Comparison of ENCODE assay signal across 8 cellular contexts in the genomic region with DNA sequence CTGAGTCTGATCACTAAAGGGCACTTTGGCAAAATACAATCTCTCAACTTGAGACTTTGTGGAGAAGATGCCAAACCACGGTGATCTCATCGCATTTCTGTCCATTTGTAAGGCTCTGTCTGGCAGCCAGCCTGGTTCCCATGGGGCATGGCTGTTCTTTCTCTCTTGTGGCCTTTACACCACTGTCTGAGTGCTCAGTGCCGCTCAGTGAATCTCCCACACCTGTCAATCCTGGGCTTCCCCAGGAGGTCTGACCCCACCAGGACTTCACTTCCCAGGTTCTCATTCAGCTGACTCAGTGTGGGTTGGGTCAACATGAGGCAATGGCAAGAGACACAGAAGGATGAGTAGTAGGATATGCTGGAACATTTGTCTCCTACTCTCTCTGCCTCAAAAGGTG.
DNase-seq lines count a peak whose midpoint lies in the region; ATAC-seq and TF ChIP-seq lines count a peak whose summit lies in the region.

No MANE protein-coding gene starts in this region.

- TF ChIP-seq CTCF in Peyer's patch (IDR thresholded peaks at IDR 0.05): no peak

- H3K36me3 Mint-ChIP-seq in activated naive CD8-positive, alpha-beta T cell treated with anti-CD3 and anti-CD28 coated beads for 36 hours: no peaks in the 10 kb centered on the region

- no peaks in the 10 kb centered on the region for H3K9me3 Mint-ChIP-seq in activated naive CD8-positive, alpha-beta T cell treated with anti-CD3 and anti-CD28 coated beads for 36 hours

- no peak overlapping the region for H3K27ac ChIP-seq in Peyer's patch

- no peaks in the 10 kb centered on the region for H3K36me3 ChIP-seq in Peyer's patch

- H3K27ac Mint-ChIP-seq in activated naive CD8-positive, alpha-beta T cell treated with anti-CD3 and anti-CD28 coated beads for 36 hours: no peak overlapping the region

- H3K9me3 ChIP-seq in Peyer's patch: no peaks in the 10 kb centered on the region

- ATAC-seq in left ventricle myocardium superior (no peak), GM18868 (IDR thresholded peaks at IDR 0.05; ENCODE audit: unreplicated experiment) (no peak)

- no peak for TF ChIP-seq POLR2A in Peyer's patch (IDR thresholded peaks at IDR 0.05)

- intact Hi-C loops in left ventricle myocardium superior (cut with micrococcal nuclease): no loop called here

- no peaks in the 10 kb centered on the region for H3K27me3 Mint-ChIP-seq in activated naive CD8-positive, alpha-beta T cell treated with anti-CD3 and anti-CD28 coated beads for 36 hours

- peaks cover 18% of the 10 kb centered on the region for H3K4me1 Mint-ChIP-seq in activated naive CD8-positive, alpha-beta T cell treated with anti-CD3 and anti-CD28 coated beads for 36 hours

- H3K4me1 ChIP-seq in Peyer's patch: no peaks in the 10 kb centered on the region

- H3K4me3 Mint-ChIP-seq in activated naive CD8-positive, alpha-beta T cell treated with anti-CD3 and anti-CD28 coated beads for 36 hours: no peak overlapping the region

- H3K27me3 ChIP-seq in Peyer's patch: no peaks in the 10 kb centered on the region

- no peak overlapping the region for H3K4me3 ChIP-seq in Peyer's patch

- peak; percentile 79 for DNase-seq in A172 (ENCODE audit: low spot score)
- peak; percentile 87 for DNase-seq in GM04504 (ENCODE audit: low read depth)
- DNase-seq in activated naive CD8-positive, alpha-beta T cell treated with anti-CD3 and anti-CD28 coated beads for 36 hours: peak; percentile 8
- peak; percentile 34 for DNase-seq in left ventricle myocardium superior
- DNase-seq in Peyer's patch: no peak
- DNase-seq in SKM-1 (lab: John Stamatoyannopoulos, UW; ENCODE audit: unreplicated experiment): no peak
- DNase-seq in NCI-H2171 treated with DMSO at 0.1 percent for 48 hours (lab: John Stamatoyannopoulos, UW): no peak

Comparison
In these comparisons a context has a peak if more than half of its experiments do, and no peak if none do; other contexts are left out.
1. DNase-seq: peak in A172 (single experiment), GM04504 (single experiment), activated naive CD8-positive, alpha-beta T cell treated with anti-CD3 and anti-CD28 coated beads for 36 hours (single experiment) and left ventricle myocardium superior (single experiment); none in Peyer's patch (0 of 3), SKM-1 (single experiment) and NCI-H2171 treated with DMSO at 0.1 percent for 48 hours (single experiment).